15 cellular contexts compared by ENCODE assay signal in genomic region chr1:39563669-39564068, GRCh38. TPM values are rescaled to one million over a fixed set of nuclear protein-coding genes. Genes with fewer than 3 reads are reported as not detected.
A peak's percentile ranks its signal among the peaks of the same experiment; 100 is the strongest.
DNase-seq lines count a peak whose midpoint lies in the region; ATAC-seq, FAIRE-seq and TF ChIP-seq lines count a peak whose summit lies in the region.
"Had no signal": no experiment of that assay in that cellular context is flagged by ENCODE, and none has a peak within 500 bp of the region (broad histone marks: within the 10 kb centered on the region; RNA-seq: fewer than 3 reads in every experiment).

No MANE protein-coding gene starts in this region.

- no peaks in the 10 kb centered on the region for H3K4me1 Mint-ChIP-seq in astrocyte (ENCODE audit: low read depth, unreplicated experiment)
- H3K4me1 Mint-ChIP-seq: GM23338 had no signal

- H2AFZ ChIP-seq in astrocyte (ENCODE audit: low read depth, low read length): no peak overlapping the region
- H2AFZ ChIP-seq: GM23338 had no signal

- peaks cover 34% of the 10 kb centered on the region for H3K79me2 ChIP-seq in astrocyte (ENCODE audit: insufficient read depth, low read length)

- H3K36me3 ChIP-seq in astrocyte (ENCODE audit: insufficient read depth, low read length): peaks cover 82% of the 10 kb centered on the region

- peaks cover 34% of the 10 kb centered on the region for H3K36me3 Mint-ChIP-seq in astrocyte (ENCODE audit: low read depth, unreplicated experiment)

- H3K4me1 ChIP-seq in astrocyte (ENCODE audit: insufficient read depth, low read length): no peaks in the 10 kb centered on the region
- H3K4me1 ChIP-seq: BLaER1 treated with 17β-estradiol and CSF1 and Interleukin-3, amounts not matched to agents 10 nM and 100 nM had no signal

- ATAC-seq in Right ventricle myocardium inferior (no peak), GM18907 (IDR thresholded peaks at IDR 0.05; ENCODE audit: unreplicated experiment) (no peak), HG03025 (IDR thresholded peaks at IDR 0.05; ENCODE audit: low FRiP score, unreplicated experiment) (no peak), GM18511 (IDR thresholded peaks at IDR 0.05; ENCODE audit: unreplicated experiment) (no peak)
- ATAC-seq: GM12878, GM23338 had no signal

- no peak for TF ChIP-seq CTCF in astrocyte (IDR thresholded peaks at IDR 0.05; ENCODE audit: insufficient read depth, low read depth, low read length)

- H3K27ac Mint-ChIP-seq in astrocyte (ENCODE audit: unreplicated experiment): no peak overlapping the region
- H3K27ac Mint-ChIP-seq: GM23338, H9 had no signal

- no peaks in the 10 kb centered on the region for H3K9me3 ChIP-seq in astrocyte (ENCODE audit: insufficient read depth, low read depth, low read length)
- H3K9me3 ChIP-seq: BLaER1 treated with 17β-estradiol and CSF1 and Interleukin-3, amounts not matched to agents 10 nM and 100 nM had no signal

- H4K20me1 ChIP-seq in astrocyte (ENCODE audit: insufficient read depth, low read length): peaks cover 78% of the 10 kb centered on the region

- peak overlapping the region; percentile 66 for H3K4me3 Mint-ChIP-seq in astrocyte (ENCODE audit: unreplicated experiment)
- H3K4me3 Mint-ChIP-seq: CD4-positive, alpha-beta T cell; GM23338; H9 had no signal

- FAIRE-seq in astrocyte (lab: Jason Lieb, UNC): no peak
- FAIRE-seq: GM12878, GM18507 had no signal

- H3K27me3 ChIP-seq in astrocyte (ENCODE audit: insufficient read depth, low read length): no peaks in the 10 kb centered on the region
- H3K27me3 ChIP-seq: BLaER1 treated with 17β-estradiol and CSF1 and Interleukin-3, amounts not matched to agents 10 nM and 100 nM had no signal

- H3K27ac ChIP-seq in astrocyte (ENCODE audit: low read depth, low read length): no peak overlapping the region
- H3K27ac ChIP-seq: BLaER1 treated with 17β-estradiol and CSF1 and Interleukin-3, amounts not matched to agents 10 nM and 100 nM had no signal

- no peak overlapping the region for H3K4me3 ChIP-seq in astrocyte (ENCODE audit: insufficient read depth, low read depth, low read length)
- H3K4me3 ChIP-seq: BLaER1 treated with 17β-estradiol and CSF1 and Interleukin-3, amounts not matched to agents 10 nM and 100 nM; GM12878; GM23338 had no signal

- no peak overlapping the region for H3K9ac ChIP-seq in astrocyte (ENCODE audit: low read length)
- H3K9ac ChIP-seq: BLaER1 treated with 17β-estradiol and CSF1 and Interleukin-3, amounts not matched to agents 10 nM and 100 nM had no signal

- peak; percentile 48 for DNase-seq in Right ventricle myocardium inferior (ENCODE audit: missing footprints)
- no peak for DNase-seq in cardiac septum (ENCODE audit: low spot score)
- peak; percentile 81 for DNase-seq in NCI-H82 (lab: John Stamatoyannopoulos, UW)
- no peak for DNase-seq in astrocyte (ENCODE audit: low read depth)
- DNase-seq: ACHN; CD4-positive, alpha-beta T cell; DMS79; H9 had no signal

- intact Hi-C loops in Right ventricle myocardium inferior (cut with DNase I) (no loop called here), cardiac septum (cut with DNase I) (no loop called here)

- H3K9me3 Mint-ChIP-seq in astrocyte (ENCODE audit: unreplicated experiment): no peaks in the 10 kb centered on the region
- H3K9me3 Mint-ChIP-seq: CD4-positive, alpha-beta T cell; GM23338; H9 had no signal

- H3K27me3 Mint-ChIP-seq in astrocyte (ENCODE audit: low read depth, unreplicated experiment): no peaks in the 10 kb centered on the region
- H3K27me3 Mint-ChIP-seq: CD4-positive, alpha-beta T cell had no signal

- H3K4me2 ChIP-seq in astrocyte (ENCODE audit: low read length): no peak overlapping the region
- H3K4me2 ChIP-seq: BLaER1 treated with 17β-estradiol and CSF1 and Interleukin-3, amounts not matched to agents 10 nM and 100 nM; GM23338 had no signal

RNA-seq across cellular contexts. Expression of gene PABPC4, which starts 12.9 kb away (rescaled TPM):
- total RNA-seq in Right ventricle myocardium inferior (196 TPM), cardiac septum (239 TPM), astrocyte (240 and 245 TPM in 2 replicates)

Comparison
In these comparisons a context has a peak if more than half of its experiments do, and no peak if none do; other contexts are left out.
1. DNase-seq: peak in Right ventricle myocardium inferior (single experiment) and NCI-H82 (single experiment); none in cardiac septum (single experiment) and astrocyte (single experiment).